ENCODE assay signal across 1 cellular context in the genomic region with DNA sequence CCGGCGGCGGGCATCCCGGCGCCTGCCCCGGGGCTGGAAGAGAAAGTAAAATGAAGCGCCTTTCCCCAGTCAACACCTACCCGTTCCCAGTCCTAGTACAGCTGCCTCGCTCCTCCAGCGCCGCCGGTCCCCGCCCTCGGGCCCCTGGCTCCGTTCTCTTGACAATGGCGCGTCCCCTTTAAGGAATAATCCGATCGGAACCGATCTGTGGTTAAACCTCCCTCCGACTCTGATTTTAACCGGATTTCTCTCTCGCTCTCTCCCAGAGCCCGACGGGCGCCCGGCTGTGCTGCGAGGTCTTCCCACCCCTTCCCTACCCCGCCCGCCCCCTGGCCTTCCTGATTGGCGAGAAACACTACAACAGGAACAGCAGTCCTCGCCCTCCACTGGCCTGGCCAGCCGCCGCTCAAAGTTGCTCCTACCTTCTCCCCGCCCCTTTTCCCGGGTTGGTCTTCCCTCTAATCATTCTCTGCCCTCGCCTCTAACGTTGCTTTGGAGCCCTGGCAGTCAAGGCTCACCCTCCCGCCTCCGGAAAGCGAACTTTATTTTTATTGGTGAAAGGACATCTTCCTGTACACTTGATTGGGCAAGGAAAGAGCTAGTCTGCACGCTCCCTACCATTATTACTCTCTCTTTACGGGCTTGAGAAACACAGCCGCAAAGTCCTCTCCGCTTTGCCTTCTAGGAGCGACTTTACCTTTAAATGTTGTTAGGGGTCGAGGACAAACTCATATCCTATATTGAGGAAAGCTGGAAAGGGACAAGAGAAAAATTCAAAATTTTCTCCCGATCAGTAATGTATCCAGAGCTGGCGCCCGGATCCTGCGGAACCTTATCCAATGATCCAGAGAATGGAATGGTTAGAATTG.
TF ChIP-seq lines count a peak whose summit lies in the region.

A gene (minus strand): TSS at position 282 of the 869 bp plus-strand sequence. CDS start 145,869 bp downstream, outside the sequence.

TF ChIP-seq in HepG2, 621 proteins besides CTCF, POLR2A, EP300 and RAD21 (continued from another document and continues in another):
- TF ChIP-seq, protein P1, sequence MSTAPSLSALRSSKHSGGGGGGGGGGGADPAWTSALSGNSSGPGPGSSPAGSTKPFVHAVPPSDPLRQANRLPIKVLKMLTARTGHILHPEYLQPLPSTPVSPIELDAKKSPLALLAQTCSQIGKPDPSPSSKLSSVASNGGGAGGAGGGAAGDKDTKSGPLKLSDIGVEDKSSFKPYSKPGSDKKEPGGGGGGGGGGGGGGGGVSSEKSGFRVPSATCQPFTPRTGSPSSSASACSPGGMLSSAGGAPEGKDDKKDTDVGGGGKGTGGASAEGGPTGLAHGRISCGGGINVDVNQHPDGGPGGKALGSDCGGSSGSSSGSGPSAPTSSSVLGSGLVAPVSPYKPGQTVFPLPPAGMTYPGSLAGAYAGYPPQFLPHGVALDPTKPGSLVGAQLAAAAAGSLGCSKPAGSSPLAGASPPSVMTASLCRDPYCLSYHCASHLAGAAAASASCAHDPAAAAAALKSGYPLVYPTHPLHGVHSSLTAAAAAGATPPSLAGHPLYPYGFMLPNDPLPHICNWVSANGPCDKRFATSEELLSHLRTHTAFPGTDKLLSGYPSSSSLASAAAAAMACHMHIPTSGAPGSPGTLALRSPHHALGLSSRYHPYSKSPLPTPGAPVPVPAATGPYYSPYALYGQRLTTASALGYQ (CRISPR knock-in tag; IDR thresholded peaks at IDR 0.05): no peak
- TF ChIP-seq, protein P2, sequence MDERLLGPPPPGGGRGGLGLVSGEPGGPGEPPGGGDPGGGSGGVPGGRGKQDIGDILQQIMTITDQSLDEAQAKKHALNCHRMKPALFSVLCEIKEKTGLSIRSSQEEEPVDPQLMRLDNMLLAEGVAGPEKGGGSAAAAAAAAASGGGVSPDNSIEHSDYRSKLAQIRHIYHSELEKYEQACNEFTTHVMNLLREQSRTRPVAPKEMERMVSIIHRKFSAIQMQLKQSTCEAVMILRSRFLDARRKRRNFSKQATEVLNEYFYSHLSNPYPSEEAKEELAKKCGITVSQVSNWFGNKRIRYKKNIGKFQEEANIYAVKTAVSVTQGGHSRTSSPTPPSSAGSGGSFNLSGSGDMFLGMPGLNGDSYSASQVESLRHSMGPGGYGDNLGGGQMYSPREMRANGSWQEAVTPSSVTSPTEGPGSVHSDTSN (CRISPR knock-in tag; IDR thresholded peaks at IDR 0.05): peak; percentile 98
- TF ChIP-seq CHD4 (IDR thresholded peaks at IDR 0.05; ENCODE audit: borderline replicate concordance, low read length) (no peak), SIX4 (CRISPR knock-in tag; IDR thresholded peaks at IDR 0.05) (no peak), ZNF256 (CRISPR knock-in tag; conservative IDR thresholded peaks at IDR 0.05) (no peak), TOE1 (CRISPR knock-in tag; IDR thresholded peaks at IDR 0.05) (no peak), HNF4G (IDR thresholded peaks at IDR 0.05; ENCODE audit: borderline replicate concordance, low read depth, low read length) (no peak), HNF4G (CRISPR knock-in tag; IDR thresholded peaks at IDR 0.05; ENCODE audit: borderline replicate concordance, low read depth) (no peak), ZNF644 (CRISPR knock-in tag; IDR thresholded peaks at IDR 0.05; ENCODE audit: low read depth) (no peak), IRX3 (CRISPR knock-in tag; IDR thresholded peaks at IDR 0.05; ENCODE audit: borderline replicate concordance, low read depth) (no peak), ZNF569 (CRISPR knock-in tag; IDR thresholded peaks at IDR 0.05; ENCODE audit: borderline replicate concordance) (no peak)
- TF ChIP-seq, protein P3, sequence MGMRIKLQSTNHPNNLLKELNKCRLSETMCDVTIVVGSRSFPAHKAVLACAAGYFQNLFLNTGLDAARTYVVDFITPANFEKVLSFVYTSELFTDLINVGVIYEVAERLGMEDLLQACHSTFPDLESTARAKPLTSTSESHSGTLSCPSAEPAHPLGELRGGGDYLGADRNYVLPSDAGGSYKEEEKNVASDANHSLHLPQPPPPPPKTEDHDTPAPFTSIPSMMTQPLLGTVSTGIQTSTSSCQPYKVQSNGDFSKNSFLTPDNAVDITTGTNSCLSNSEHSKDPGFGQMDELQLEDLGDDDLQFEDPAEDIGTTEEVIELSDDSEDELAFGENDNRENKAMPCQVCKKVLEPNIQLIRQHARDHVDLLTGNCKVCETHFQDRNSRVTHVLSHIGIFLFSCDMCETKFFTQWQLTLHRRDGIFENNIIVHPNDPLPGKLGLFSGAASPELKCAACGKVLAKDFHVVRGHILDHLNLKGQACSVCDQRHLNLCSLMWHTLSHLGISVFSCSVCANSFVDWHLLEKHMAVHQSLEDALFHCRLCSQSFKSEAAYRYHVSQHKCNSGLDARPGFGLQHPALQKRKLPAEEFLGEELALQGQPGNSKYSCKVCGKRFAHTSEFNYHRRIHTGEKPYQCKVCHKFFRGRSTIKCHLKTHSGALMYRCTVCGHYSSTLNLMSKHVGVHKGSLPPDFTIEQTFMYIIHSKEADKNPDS (CRISPR knock-in tag; IDR thresholded peaks at IDR 0.05): 0 out of 2 replicates have a peak, but pooled peaks have one; percentile 1
- TF ChIP-seq, protein P4, sequence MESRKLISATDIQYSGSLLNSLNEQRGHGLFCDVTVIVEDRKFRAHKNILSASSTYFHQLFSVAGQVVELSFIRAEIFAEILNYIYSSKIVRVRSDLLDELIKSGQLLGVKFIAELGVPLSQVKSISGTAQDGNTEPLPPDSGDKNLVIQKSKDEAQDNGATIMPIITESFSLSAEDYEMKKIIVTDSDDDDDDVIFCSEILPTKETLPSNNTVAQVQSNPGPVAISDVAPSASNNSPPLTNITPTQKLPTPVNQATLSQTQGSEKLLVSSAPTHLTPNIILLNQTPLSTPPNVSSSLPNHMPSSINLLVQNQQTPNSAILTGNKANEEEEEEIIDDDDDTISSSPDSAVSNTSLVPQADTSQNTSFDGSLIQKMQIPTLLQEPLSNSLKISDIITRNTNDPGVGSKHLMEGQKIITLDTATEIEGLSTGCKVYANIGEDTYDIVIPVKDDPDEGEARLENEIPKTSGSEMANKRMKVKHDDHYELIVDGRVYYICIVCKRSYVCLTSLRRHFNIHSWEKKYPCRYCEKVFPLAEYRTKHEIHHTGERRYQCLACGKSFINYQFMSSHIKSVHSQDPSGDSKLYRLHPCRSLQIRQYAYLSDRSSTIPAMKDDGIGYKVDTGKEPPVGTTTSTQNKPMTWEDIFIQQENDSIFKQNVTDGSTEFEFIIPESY (CRISPR knock-in tag; IDR thresholded peaks at IDR 0.05): no peak
- TF ChIP-seq, protein P5, sequence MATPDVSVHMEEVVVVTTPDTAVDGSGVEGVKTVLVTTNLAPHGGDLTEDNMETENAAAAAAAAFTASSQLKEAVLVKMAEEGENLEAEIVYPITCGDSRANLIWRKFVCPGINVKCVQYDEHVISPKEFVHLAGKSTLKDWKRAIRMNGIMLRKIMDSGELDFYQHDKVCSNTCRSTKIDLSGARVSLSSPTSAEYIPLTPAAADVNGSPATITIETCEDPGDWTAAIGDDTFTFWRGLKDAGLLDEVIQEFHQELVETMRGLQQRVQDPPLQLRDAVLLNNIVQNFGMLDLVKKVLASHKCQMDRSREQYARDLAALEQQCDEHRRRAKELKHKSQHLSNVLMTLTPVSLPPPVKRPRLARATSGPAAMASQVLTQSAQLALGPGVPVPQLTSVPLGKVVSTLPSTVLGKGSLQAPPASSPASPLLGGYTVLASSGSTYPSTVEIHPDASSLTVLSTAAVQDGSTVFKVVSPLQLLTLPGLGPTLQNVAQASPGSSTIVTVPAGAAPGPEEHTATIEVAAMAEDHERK (CRISPR knock-in tag; IDR thresholded peaks at IDR 0.05; ENCODE audit: low read depth): no peak
- TF ChIP-seq, protein P6, sequence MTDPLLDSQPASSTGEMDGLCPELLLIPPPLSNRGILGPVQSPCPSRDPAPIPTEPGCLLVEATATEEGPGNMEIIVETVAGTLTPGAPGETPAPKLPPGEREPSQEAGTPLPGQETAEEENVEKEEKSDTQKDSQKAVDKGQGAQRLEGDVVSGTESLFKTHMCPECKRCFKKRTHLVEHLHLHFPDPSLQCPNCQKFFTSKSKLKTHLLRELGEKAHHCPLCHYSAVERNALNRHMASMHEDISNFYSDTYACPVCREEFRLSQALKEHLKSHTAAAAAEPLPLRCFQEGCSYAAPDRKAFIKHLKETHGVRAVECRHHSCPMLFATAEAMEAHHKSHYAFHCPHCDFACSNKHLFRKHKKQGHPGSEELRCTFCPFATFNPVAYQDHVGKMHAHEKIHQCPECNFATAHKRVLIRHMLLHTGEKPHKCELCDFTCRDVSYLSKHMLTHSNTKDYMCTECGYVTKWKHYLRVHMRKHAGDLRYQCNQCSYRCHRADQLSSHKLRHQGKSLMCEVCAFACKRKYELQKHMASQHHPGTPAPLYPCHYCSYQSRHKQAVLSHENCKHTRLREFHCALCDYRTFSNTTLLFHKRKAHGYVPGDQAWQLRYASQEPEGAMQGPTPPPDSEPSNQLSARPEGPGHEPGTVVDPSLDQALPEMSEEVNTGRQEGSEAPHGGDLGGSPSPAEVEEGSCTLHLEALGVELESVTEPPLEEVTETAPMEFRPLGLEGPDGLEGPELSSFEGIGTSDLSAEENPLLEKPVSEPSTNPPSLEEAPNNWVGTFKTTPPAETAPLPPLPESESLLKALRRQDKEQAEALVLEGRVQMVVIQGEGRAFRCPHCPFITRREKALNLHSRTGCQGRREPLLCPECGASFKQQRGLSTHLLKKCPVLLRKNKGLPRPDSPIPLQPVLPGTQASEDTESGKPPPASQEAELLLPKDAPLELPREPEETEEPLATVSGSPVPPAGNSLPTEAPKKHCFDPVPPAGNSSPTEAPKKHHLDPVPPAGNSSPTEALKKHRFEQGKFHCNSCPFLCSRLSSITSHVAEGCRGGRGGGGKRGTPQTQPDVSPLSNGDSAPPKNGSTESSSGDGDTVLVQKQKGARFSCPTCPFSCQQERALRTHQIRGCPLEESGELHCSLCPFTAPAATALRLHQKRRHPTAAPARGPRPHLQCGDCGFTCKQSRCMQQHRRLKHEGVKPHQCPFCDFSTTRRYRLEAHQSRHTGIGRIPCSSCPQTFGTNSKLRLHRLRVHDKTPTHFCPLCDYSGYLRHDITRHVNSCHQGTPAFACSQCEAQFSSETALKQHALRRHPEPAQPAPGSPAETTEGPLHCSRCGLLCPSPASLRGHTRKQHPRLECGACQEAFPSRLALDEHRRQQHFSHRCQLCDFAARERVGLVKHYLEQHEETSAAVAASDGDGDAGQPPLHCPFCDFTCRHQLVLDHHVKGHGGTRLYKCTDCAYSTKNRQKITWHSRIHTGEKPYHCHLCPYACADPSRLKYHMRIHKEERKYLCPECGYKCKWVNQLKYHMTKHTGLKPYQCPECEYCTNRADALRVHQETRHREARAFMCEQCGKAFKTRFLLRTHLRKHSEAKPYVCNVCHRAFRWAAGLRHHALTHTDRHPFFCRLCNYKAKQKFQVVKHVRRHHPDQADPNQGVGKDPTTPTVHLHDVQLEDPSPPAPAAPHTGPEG (CRISPR knock-in tag; IDR thresholded peaks at IDR 0.05): no peak
- TF ChIP-seq, protein P7, sequence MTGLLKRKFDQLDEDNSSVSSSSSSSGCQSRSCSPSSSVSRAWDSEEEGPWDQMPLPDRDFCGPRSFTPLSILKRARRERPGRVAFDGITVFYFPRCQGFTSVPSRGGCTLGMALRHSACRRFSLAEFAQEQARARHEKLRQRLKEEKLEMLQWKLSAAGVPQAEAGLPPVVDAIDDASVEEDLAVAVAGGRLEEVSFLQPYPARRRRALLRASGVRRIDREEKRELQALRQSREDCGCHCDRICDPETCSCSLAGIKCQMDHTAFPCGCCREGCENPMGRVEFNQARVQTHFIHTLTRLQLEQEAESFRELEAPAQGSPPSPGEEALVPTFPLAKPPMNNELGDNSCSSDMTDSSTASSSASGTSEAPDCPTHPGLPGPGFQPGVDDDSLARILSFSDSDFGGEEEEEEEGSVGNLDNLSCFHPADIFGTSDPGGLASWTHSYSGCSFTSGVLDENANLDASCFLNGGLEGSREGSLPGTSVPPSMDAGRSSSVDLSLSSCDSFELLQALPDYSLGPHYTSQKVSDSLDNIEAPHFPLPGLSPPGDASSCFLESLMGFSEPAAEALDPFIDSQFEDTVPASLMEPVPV (CRISPR knock-in tag; IDR thresholded peaks at IDR 0.05): no peak
- TF ChIP-seq, protein P8, sequence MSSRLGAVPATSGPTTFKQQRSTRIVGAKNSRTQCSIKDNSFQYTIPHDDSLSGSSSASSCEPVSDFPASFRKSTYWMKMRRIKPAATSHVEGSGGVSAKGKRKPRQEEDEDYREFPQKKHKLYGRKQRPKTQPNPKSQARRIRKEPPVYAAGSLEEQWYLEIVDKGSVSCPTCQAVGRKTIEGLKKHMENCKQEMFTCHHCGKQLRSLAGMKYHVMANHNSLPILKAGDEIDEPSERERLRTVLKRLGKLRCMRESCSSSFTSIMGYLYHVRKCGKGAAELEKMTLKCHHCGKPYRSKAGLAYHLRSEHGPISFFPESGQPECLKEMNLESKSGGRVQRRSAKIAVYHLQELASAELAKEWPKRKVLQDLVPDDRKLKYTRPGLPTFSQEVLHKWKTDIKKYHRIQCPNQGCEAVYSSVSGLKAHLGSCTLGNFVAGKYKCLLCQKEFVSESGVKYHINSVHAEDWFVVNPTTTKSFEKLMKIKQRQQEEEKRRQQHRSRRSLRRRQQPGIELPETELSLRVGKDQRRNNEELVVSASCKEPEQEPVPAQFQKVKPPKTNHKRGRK (CRISPR knock-in tag; IDR thresholded peaks at IDR 0.05): no peak
